Comparison of ENCODE assay signal across 18 cellular contexts in genomic region chr2:192011196-192011595, GRCh38.
"Had no signal": no experiment of that assay in that cellular context is flagged by ENCODE, and none has a peak within 500 bp of the region (broad histone marks: within the 10 kb centered on the region; RNA-seq: fewer than 3 reads in every experiment).

No MANE protein-coding gene starts in this region.

- H3K9me3 Mint-ChIP-seq: activated CD4-positive, alpha-beta memory T cell treated with anti-CD3 and anti-CD28 coated beads for 36 hours; activated naive CD8-positive, alpha-beta T cell treated with anti-CD3 and anti-CD28 coated beads for 36 hours; activated T-helper 1 cell treated with anti-CD3 and anti-CD28 coated beads, Interleukin-12 subunit alpha, Interleukin-12 subunit beta, Interleukin-2, Interleukin-4 antibody, amounts not matched to agents 30 ng/mL and 10 ng/mL and 1 ng/mL, durations not matched to agents 14 hours and 24 hours and 36 hours; immature natural killer cell; naive thymus-derived CD8-positive, alpha-beta T cell; stimulated activated naive B cell treated with anti-CD40 and anti-IgM and Interleukin-4, amounts not matched to agents 10 μg/mL and 1 μg/mL and 100 μg/mL, for 72 hours had no signal

- DNase-seq: activated CD4-positive, alpha-beta memory T cell treated with anti-CD3 and anti-CD28 coated beads for 36 hours; activated CD4-positive, alpha-beta T cell treated with anti-CD3 and anti-CD28 coated beads for 4 hours; activated gamma-delta T cell treated with Interleukin-2 at 50 U/mL for 16 hours; activated naive CD8-positive, alpha-beta T cell treated with anti-CD3 and anti-CD28 coated beads for 36 hours; activated T-cell treated with anti-CD3 and anti-CD28 coated beads for 4 hours; dorsolateral prefrontal cortex; heart left ventricle; immature natural killer cell; left cardiac atrium; naive thymus-derived CD8-positive, alpha-beta T cell; stimulated activated naive B cell treated with anti-CD40 and anti-IgM and Interleukin-4, amounts not matched to agents 10 μg/mL and 1 μg/mL and 100 μg/mL, for 72 hours had no signal

- H3K27ac Mint-ChIP-seq: activated CD4-positive, alpha-beta memory T cell treated with anti-CD3 and anti-CD28 coated beads for 36 hours; activated naive CD8-positive, alpha-beta T cell treated with anti-CD3 and anti-CD28 coated beads for 36 hours; activated T-helper 1 cell treated with anti-CD3 and anti-CD28 coated beads, Interleukin-12 subunit alpha, Interleukin-12 subunit beta, Interleukin-2, Interleukin-4 antibody, amounts not matched to agents 30 ng/mL and 10 ng/mL and 1 ng/mL, durations not matched to agents 14 hours and 24 hours and 36 hours; immature natural killer cell; naive thymus-derived CD8-positive, alpha-beta T cell; stimulated activated naive B cell treated with anti-CD40 and anti-IgM and Interleukin-4, amounts not matched to agents 10 μg/mL and 1 μg/mL and 100 μg/mL, for 72 hours had no signal

- H3K9me3 ChIP-seq: gastroesophageal sphincter, heart left ventricle, neutrophil had no signal

- H3K36me3 ChIP-seq: gastroesophageal sphincter, heart left ventricle, neutrophil had no signal

- H3K36me3 Mint-ChIP-seq: activated CD4-positive, alpha-beta memory T cell treated with anti-CD3 and anti-CD28 coated beads for 36 hours; activated naive CD8-positive, alpha-beta T cell treated with anti-CD3 and anti-CD28 coated beads for 36 hours; immature natural killer cell; naive thymus-derived CD8-positive, alpha-beta T cell; stimulated activated naive B cell treated with anti-CD40 and anti-IgM and Interleukin-4, amounts not matched to agents 10 μg/mL and 1 μg/mL and 100 μg/mL, for 72 hours had no signal

- H3K27ac ChIP-seq: epithelial cell of prostate, gastroesophageal sphincter, heart left ventricle, neutrophil had no signal

- H3K27me3 ChIP-seq: dorsolateral prefrontal cortex, gastroesophageal sphincter, heart left ventricle had no signal

- FAIRE-seq: bronchial epithelial cell had no signal

- H3K4me3 Mint-ChIP-seq: activated CD4-positive, alpha-beta memory T cell treated with anti-CD3 and anti-CD28 coated beads for 36 hours; activated naive CD8-positive, alpha-beta T cell treated with anti-CD3 and anti-CD28 coated beads for 36 hours; activated T-helper 1 cell treated with anti-CD3 and anti-CD28 coated beads, Interleukin-12 subunit alpha, Interleukin-12 subunit beta, Interleukin-2, Interleukin-4 antibody, amounts not matched to agents 30 ng/mL and 10 ng/mL and 1 ng/mL, durations not matched to agents 14 hours and 24 hours and 36 hours; immature natural killer cell; naive thymus-derived CD8-positive, alpha-beta T cell; stimulated activated naive B cell treated with anti-CD40 and anti-IgM and Interleukin-4, amounts not matched to agents 10 μg/mL and 1 μg/mL and 100 μg/mL, for 72 hours had no signal

- ATAC-seq: gastroesophageal sphincter; heart left ventricle; left cardiac atrium; naive thymus-derived CD8-positive, alpha-beta T cell; sciatic nerve; stimulated activated naive B cell treated with anti-CD40 and anti-IgM and Interleukin-4, amounts not matched to agents 10 μg/mL and 1 μg/mL and 100 μg/mL, for 72 hours had no signal

- H3K4me2 ChIP-seq: smooth muscle cell had no signal

- H3K4me1 Mint-ChIP-seq: activated naive CD8-positive, alpha-beta T cell treated with anti-CD3 and anti-CD28 coated beads for 36 hours; immature natural killer cell; naive thymus-derived CD8-positive, alpha-beta T cell; stimulated activated naive B cell treated with anti-CD40 and anti-IgM and Interleukin-4, amounts not matched to agents 10 μg/mL and 1 μg/mL and 100 μg/mL, for 72 hours had no signal

- H3K4me3 ChIP-seq: dorsolateral prefrontal cortex, gastroesophageal sphincter, heart left ventricle, smooth muscle cell had no signal

- H3K27me3 Mint-ChIP-seq: stimulated activated naive B cell treated with anti-CD40 and anti-IgM and Interleukin-4, amounts not matched to agents 10 μg/mL and 1 μg/mL and 100 μg/mL, for 72 hours had no signal
